ENCODE assay signal across 1 cellular context in the genomic region with DNA sequence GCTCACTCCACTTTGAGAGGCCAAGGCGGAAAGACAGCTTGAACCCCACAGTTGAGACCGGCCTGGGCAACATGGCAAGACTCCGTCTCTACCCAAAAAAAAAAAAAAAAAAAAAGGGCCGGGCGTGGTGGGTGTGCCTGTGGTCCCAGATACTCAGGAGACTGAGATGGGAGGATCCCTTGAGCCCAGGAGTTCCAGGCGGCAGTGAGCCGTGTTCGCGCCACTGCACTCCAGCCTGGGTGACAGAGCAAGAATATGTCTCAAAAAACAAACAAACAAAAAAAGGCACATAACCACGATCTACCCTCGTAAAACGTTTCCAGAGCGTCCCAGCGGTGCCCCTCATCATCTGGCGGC.
TF ChIP-seq lines count a peak whose summit lies in the region.

No MANE protein-coding gene starts in this region.

TF ChIP-seq in liver, 16 proteins besides CTCF, POLR2A, EP300 and RAD21 (continued from another document):
- no peak for TF ChIP-seq ZBTB33 (IDR thresholded peaks at IDR 0.05)
TF ChIP-seq in liver: peak in this region for 0.
